ENCODE assay signal across 25 cellular contexts in the genomic region with DNA sequence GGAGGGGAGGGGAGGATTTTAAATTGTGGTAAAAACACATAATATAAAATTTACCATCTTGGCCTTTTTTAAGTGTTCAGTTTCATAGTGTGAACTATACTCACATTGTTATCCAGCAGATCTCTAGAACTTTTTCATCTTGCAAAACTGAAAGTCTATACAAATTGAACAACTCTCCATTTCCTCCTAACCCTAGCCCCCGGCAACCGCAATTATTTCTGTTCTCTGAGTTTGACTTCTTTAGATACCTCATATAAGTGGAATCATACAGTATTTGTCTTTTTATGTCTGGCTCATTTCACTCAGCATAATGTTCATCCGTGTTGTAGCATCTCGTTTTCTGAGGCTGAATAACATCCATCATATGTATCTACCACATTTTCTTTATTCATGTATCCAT.
"Had no signal": no experiment of that assay in that cellular context is flagged by ENCODE, and none has a peak within 500 bp of the region (broad histone marks: within the 10 kb centered on the region; RNA-seq: fewer than 3 reads in every experiment).

No MANE protein-coding gene starts in this region.

- H3K4me1 ChIP-seq: breast epithelium, colonic mucosa, Peyer's patch had no signal

- H3K9me3 Mint-ChIP-seq: T-helper 1 cell treated with Interleukin-12 subunit alpha and Interleukin-12 subunit beta and Interleukin-4 antibody, amounts not matched to agents 30 μg/mL and 1 μg/mL, for 36 hours had no signal

- H3K27ac Mint-ChIP-seq: activated T-cell treated with anti-CD3 and anti-CD28 coated beads, Interleukin-2, amount 50 U/mL, for 72 hours; T-helper 1 cell treated with Interleukin-12 subunit alpha and Interleukin-12 subunit beta and Interleukin-4 antibody, amounts not matched to agents 30 μg/mL and 1 μg/mL, for 36 hours; WTC11 had no signal

- H3K9me3 ChIP-seq: colonic mucosa, Peyer's patch, SJSA1 had no signal

- H3K4me3 ChIP-seq: breast epithelium, colonic mucosa, MG63, Peyer's patch, SJSA1 had no signal

- DNase-seq: activated CD4-positive, alpha-beta T cell treated with anti-CD3 and anti-CD28 coated beads, Interleukin-2, amount 50 U/mL, for 1 hour; activated CD4-positive, CD25-positive, alpha-beta regulatory T cell treated with anti-CD3 and anti-CD28 coated beads, Interleukin-2, amount 50 U/mL, for 72 hours; activated T-cell treated with anti-CD3 and anti-CD28 coated beads, Interleukin-2, amount 50 U/mL, for 72 hours; aorta; caudate nucleus; colonic mucosa; IMR-90; KBM-7; MG63; NCI-H1105; NCI-H1436; NCI-H1694 treated with DMSO at 0.1 percent for 48 hours; NCI-H2029 treated with DMSO at 0.1 percent for 48 hours; NCI-H345; NCI-H510A; NCI-H526 treated with DMSO at 0.1 percent for 48 hours; NCI-H82; NK-92 treated with Interleukin-12 subunit alpha and Interleukin-12 subunit beta, amount 100 ng/mL, for 24 hours; Peyer's patch; SHP77; T-helper 9 cell had no signal

- H3K27me3 ChIP-seq: breast epithelium, colonic mucosa, MG63, Peyer's patch, SJSA1 had no signal

- H3K4me1 Mint-ChIP-seq: WTC11 had no signal

- H3K36me3 Mint-ChIP-seq: WTC11 had no signal

- H3K4me3 Mint-ChIP-seq: activated T-cell treated with anti-CD3 and anti-CD28 coated beads, Interleukin-2, amount 50 U/mL, for 72 hours; T-helper 1 cell treated with Interleukin-12 subunit alpha and Interleukin-12 subunit beta and Interleukin-4 antibody, amounts not matched to agents 30 μg/mL and 1 μg/mL, for 36 hours; WTC11 had no signal

- H3K27ac ChIP-seq: breast epithelium, colonic mucosa, Peyer's patch, SJSA1 had no signal

- ATAC-seq: WTC11 had no signal

- H3K36me3 ChIP-seq: breast epithelium, colonic mucosa, MG63, Peyer's patch, SJSA1 had no signal
